In the genomic region with DNA sequence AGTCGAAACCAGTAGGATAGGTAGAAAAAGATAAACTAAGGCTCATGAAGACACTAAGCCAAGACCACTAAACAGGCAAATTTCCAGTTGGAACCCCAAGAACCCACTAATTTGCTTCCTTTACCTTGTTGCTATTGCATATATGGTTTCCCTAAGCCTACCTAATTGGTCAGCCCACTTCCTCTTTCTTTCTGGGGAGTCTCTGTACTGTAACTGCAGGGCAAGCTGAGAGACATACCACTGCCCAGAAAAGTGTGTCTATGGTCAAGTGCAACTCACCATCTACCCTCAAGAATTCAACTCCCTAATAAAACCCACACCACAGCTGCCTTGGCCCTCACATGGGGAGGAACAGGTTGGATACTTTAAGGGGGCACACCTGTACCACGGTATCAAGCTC, we compare ENCODE assay signal across 23 cellular contexts. TPM values are rescaled to one million over a fixed set of nuclear protein-coding genes. Genes with fewer than 3 reads are reported as not detected.
DNase-seq lines count a peak whose midpoint lies in the region; ATAC-seq, FAIRE-seq and TF ChIP-seq lines count a peak whose summit lies in the region.
"Had no signal": no experiment of that assay in that cellular context is flagged by ENCODE, and none has a peak within 500 bp of the region (broad histone marks: within the 10 kb centered on the region; RNA-seq: fewer than 3 reads in every experiment).

No MANE protein-coding gene starts in this region.

- intact Hi-C loops in GM12878 (cut with micrococcal nuclease; ENCODE audit: unreplicated experiment): loop anchor here (10.0 kb wide), 1 partner anchor 592 kb away; no protein-coding TSS in a partner anchor
- intact Hi-C loops in cardiac septum (cut with DNase I): no loop called here

- POLR2A ChIA-PET in GM12878 (lab: Charles Lee): no interaction called here

- ATAC-seq in GM18870 (IDR thresholded peaks at IDR 0.05; ENCODE audit: unreplicated experiment): peak; percentile 43
- ATAC-seq in GM21526 (IDR thresholded peaks at IDR 0.05; ENCODE audit: low FRiP score, unreplicated experiment): peak; percentile 64
- ATAC-seq in HG03175 (IDR thresholded peaks at IDR 0.05; ENCODE audit: unreplicated experiment): peak; percentile 78
- peak; percentile 80 for ATAC-seq in GM12878
- ATAC-seq: HCT116; stimulated activated memory B cell treated with anti-CD40 and anti-IgM and Interleukin-4, amounts not matched to agents 10 μg/mL and 1 μg/mL and 100 μg/mL, for 72 hours had no signal

- no peak for DNase-seq in GM12878 (ENCODE audit: low read depth, low spot score)
- no peak for DNase-seq in cardiac septum (ENCODE audit: low spot score)
- no peak for DNase-seq in effector CD8-positive, alpha-beta T cell (lab: John Stamatoyannopoulos, UW)
- no peak for DNase-seq in stimulated activated CD4-positive, alpha-beta T cell treated with anti-CD3 and anti-CD28 coated beads, Interleukin-15, amount 100 ng/mL, for 24 hours
- DNase-seq in HFFc6: no peak
- DNase-seq: activated CD4-positive, alpha-beta T cell treated with anti-CD3 and anti-CD28 coated beads for 48 hours; AML-193; head of caudate nucleus; naive B cell; NCI-H1930; SJCRH30; T1000 had no signal

- no peaks in the 10 kb centered on the region for H4K20me1 ChIP-seq in GM12878 (ENCODE audit: control insufficient read depth, insufficient read depth)

- CTCF ChIA-PET in GM12878 (lab: Yijun Ruan, JAX): no interaction called here

- SMC1A ChIA-PET in GM12878 (lab: Charles Lee; ENCODE audit: uncharacterized antibody, unreplicated experiment): no interaction called here

- no peak overlapping the region for H3K27ac Mint-ChIP-seq in HFFc6
- H3K27ac Mint-ChIP-seq: activated naive CD8-positive, alpha-beta T cell; naive B cell had no signal

- H3K36me3 Mint-ChIP-seq in HFFc6 (ENCODE audit: low read depth): no peaks in the 10 kb centered on the region; the same call in 1 of the 2 replicates
- H3K36me3 Mint-ChIP-seq: naive B cell had no signal

- in situ Hi-C loops in GM12878 (cut with MboI): no loop called here

- no peak overlapping the region for H3K27ac ChIP-seq in GM12878 (ENCODE audit: control insufficient read depth, insufficient read depth)
- H3K27ac ChIP-seq: esophagus muscularis mucosa, SJCRH30, tibial nerve had no signal

- H3K4me3 Mint-ChIP-seq in HFFc6: no peak overlapping the region
- H3K4me3 Mint-ChIP-seq: activated naive CD8-positive, alpha-beta T cell; naive B cell; stimulated activated memory B cell treated with anti-CD40 and anti-IgM and Interleukin-4, amounts not matched to agents 10 μg/mL and 1 μg/mL and 100 μg/mL, for 72 hours had no signal

- no peak overlapping the region for H3K4me3 ChIP-seq in GM12878
- H3K4me3 ChIP-seq: esophagus muscularis mucosa, lung, SJCRH30, tibial nerve had no signal

- no peak overlapping the region for H2AFZ ChIP-seq in GM12878 (ENCODE audit: control insufficient read depth, low read depth, low read length)

- TF ChIP-seq CTCF in GM12878 (IDR thresholded peaks at IDR 0.05 in 2 of 3, conservative IDR thresholded peaks at IDR 0.05 in 1 of 3; ENCODE audit: control insufficient read depth in 2 of 3, extremely low read depth in 1 of 3, insufficient read depth in 1 of 3, low read depth in 3 of 3, low read length in 3 of 3) (no peak), HFFc6 (IDR thresholded peaks at IDR 0.05) (no peak)

- no peak overlapping the region for H3K4me2 ChIP-seq in GM12878 (ENCODE audit: control insufficient read depth, insufficient read depth)

- no peak overlapping the region for H3K9ac ChIP-seq in GM12878 (ENCODE audit: control insufficient read depth, insufficient read depth, low read length)

- H3K4me1 Mint-ChIP-seq in HFFc6 (ENCODE audit: low read depth): no peaks in the 10 kb centered on the region

- no peaks in the 10 kb centered on the region for H3K27me3 Mint-ChIP-seq in HFFc6 (ENCODE audit: insufficient read depth)
- H3K27me3 Mint-ChIP-seq: activated naive CD8-positive, alpha-beta T cell; stimulated activated memory B cell treated with anti-CD40 and anti-IgM and Interleukin-4, amounts not matched to agents 10 μg/mL and 1 μg/mL and 100 μg/mL, for 72 hours had no signal

- H3K79me2 ChIP-seq in GM12878 (ENCODE audit: control insufficient read depth, insufficient read depth, low read length): no peaks in the 10 kb centered on the region

- no peak for TF ChIP-seq POLR2A in GM12878 (IDR thresholded peaks at IDR 0.05; ENCODE audit: low read depth, low read length)

- no peak for TF ChIP-seq EP300 in GM12878 (IDR thresholded peaks at IDR 0.05; ENCODE audit: borderline replicate concordance in 1 of 2, control insufficient read depth in 1 of 2, low read depth in 2 of 2, low read length in 2 of 2)

- no peaks in the 10 kb centered on the region for H3K4me1 ChIP-seq in GM12878 (ENCODE audit: control insufficient read depth, insufficient read depth, low read length)
- H3K4me1 ChIP-seq: esophagus muscularis mucosa, SJCRH30, tibial nerve had no signal

- BruUV-seq in GM12878 (replicated peaks; lab: Mats Ljungman, UMichigan): no TSS peak

- H3K36me3 ChIP-seq in GM12878 (ENCODE audit: control insufficient read depth in 2 of 2, insufficient read depth in 2 of 2, low read length in 1 of 2): no peaks in the 10 kb centered on the region; a peak in 1 of 4 replicates
- H3K36me3 ChIP-seq: SJCRH30 had no signal

- WGBS in GM12878 (ENCODE audit: insufficient coverage, insufficient replicate concordance, low lambda C conversion rate, missing lambda C conversion rate): 38% methylated on average over 2 of the region's 2 CpGs

- no peak for FAIRE-seq in GM12878 (lab: Jason Lieb, UNC)
- FAIRE-seq: G401.6, GM12892 had no signal

- no peaks in the 10 kb centered on the region for H3K9me3 Mint-ChIP-seq in HFFc6
- H3K9me3 Mint-ChIP-seq: stimulated activated memory B cell treated with anti-CD40 and anti-IgM and Interleukin-4, amounts not matched to agents 10 μg/mL and 1 μg/mL and 100 μg/mL, for 72 hours had no signal

- H3K9me3 ChIP-seq in GM12878 (replicated peaks; ENCODE audit: control insufficient read depth, insufficient read depth, low read length): no peaks in the 10 kb centered on the region
- H3K9me3 ChIP-seq: esophagus muscularis mucosa, SJCRH30, tibial nerve had no signal

- TF ChIP-seq RAD21 in GM12878 (IDR thresholded peaks at IDR 0.05; ENCODE audit: insufficient read depth, low read depth, low read length): no peak

- H3K27me3 ChIP-seq in GM12878 (replicated peaks in 1 of 2; ENCODE audit: control insufficient read depth in 2 of 2, insufficient read depth in 2 of 2, low read length in 1 of 2): no peaks in the 10 kb centered on the region
- H3K27me3 ChIP-seq: esophagus muscularis mucosa, SJCRH30, tibial nerve had no signal

- RAD21 ChIA-PET in GM12878 (lab: Charles Lee; ENCODE audit: unreplicated experiment): no interaction called here

TF ChIP-seq in GM12878, 131 proteins besides CTCF, POLR2A, EP300 and RAD21 (continues in another document):
- TF ChIP-seq RAD51 (IDR thresholded peaks at IDR 0.05): no peak
- peak; percentile 90 for TF ChIP-seq SPI1 (IDR thresholded peaks at IDR 0.05; ENCODE audit: borderline replicate concordance, insufficient read depth, low read depth, low read length)
- TF ChIP-seq, protein P1, sequence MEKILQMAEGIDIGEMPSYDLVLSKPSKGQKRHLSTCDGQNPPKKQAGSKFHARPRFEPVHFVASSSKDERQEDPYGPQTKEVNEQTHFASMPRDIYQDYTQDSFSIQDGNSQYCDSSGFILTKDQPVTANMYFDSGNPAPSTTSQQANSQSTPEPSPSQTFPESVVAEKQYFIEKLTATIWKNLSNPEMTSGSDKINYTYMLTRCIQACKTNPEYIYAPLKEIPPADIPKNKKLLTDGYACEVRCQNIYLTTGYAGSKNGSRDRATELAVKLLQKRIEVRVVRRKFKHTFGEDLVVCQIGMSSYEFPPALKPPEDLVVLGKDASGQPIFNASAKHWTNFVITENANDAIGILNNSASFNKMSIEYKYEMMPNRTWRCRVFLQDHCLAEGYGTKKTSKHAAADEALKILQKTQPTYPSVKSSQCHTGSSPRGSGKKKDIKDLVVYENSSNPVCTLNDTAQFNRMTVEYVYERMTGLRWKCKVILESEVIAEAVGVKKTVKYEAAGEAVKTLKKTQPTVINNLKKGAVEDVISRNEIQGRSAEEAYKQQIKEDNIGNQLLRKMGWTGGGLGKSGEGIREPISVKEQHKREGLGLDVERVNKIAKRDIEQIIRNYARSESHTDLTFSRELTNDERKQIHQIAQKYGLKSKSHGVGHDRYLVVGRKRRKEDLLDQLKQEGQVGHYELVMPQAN (conservative IDR thresholded peaks at IDR 0.05): no peak
- TF ChIP-seq SMAD5 (IDR thresholded peaks at IDR 0.05; ENCODE audit: low read depth): no peak
- TF ChIP-seq NFYA (IDR thresholded peaks at IDR 0.05; ENCODE audit: borderline replicate concordance, low read depth, low read length): no peak
- TF ChIP-seq PAX5 (IDR thresholded peaks at IDR 0.05; ENCODE audit: borderline replicate concordance, low read depth, low read length): peak; percentile 86
- TF ChIP-seq MTA3 (IDR thresholded peaks at IDR 0.05; ENCODE audit: borderline replicate concordance, low read length): no peak
- no peak for TF ChIP-seq TARDBP (IDR thresholded peaks at IDR 0.05; ENCODE audit: borderline replicate concordance)

RNA-seq across cellular contexts. Expression of a gene that starts 28.6 kb away (rescaled TPM):
- total RNA-seq in GM12878 (2013; cell fraction: nucleolus; rRNA removed): 62.3 and 67.5 TPM in 2 replicates
- total RNA-seq in GM12878 (2014; rRNA removed): 48.2 and 51.2 TPM in 2 replicates
- 23.8 and 26.8 TPM in 2 replicates for total RNA-seq in GM12878 (2014; rRNA removed; fragmentation: Illumina TruSeq; extraction: Trizol)
- total RNA-seq in GM12878 (2021): 51.3 and 52.2 TPM in 2 replicates
- 29.8 TPM for polyA plus RNA-seq in GM12878 (2011; ENCODE audit: low read depth)
- polyA plus RNA-seq in GM12878 (2011; rRNA removed): 59.3 and 79.1 TPM in 2 replicates
- 80.0 and 90.9 TPM in 2 replicates for polyA plus RNA-seq in GM12878 (2011; cell fraction: cytosol; rRNA removed)
- polyA plus RNA-seq in GM12878 (2011; cell fraction: nucleus; rRNA removed): 52.3 and 66.6 TPM in 2 replicates
- 41.1 and 45.9 TPM in 2 replicates for polyA plus RNA-seq in GM12878 (2012)
- 53.1 and 63.4 TPM in 2 replicates for polyA plus RNA-seq in GM12878 (2014; fragmentation: Illumina TruSeq; extraction: Trizol)
- polyA plus RNA-seq in GM12878 (2014; fragmentation: Nextera tagmentation; extraction: Ambion mirVana): 1 to 10 TPM; 6.1 to 9.6 TPM
- 47.2 and 52.4 TPM in 2 replicates for polyA plus RNA-seq in GM12878 (2014; rRNA removed)
- 10 to 100 TPM; 62.4 to 66.6 TPM for polyA plus RNA-seq in GM12878 (2016; fragmentation: Nextera tagmentation; extraction: Ambion mirVana)
- 76.7 and 84.8 TPM in 2 replicates for polyA minus RNA-seq in GM12878 (2011; rRNA and poly(A)+ RNA removed)
- polyA minus RNA-seq in GM12878 (2011; cell fraction: cytosol; rRNA and poly(A)+ RNA removed): 32.3 and 35.1 TPM in 2 replicates
- polyA minus RNA-seq in GM12878 (2011; cell fraction: nucleus; rRNA and poly(A)+ RNA removed): 29.0 and 36.7 TPM in 2 replicates
- total RNA-seq in cardiac septum: 87.6 TPM
- total RNA-seq in HFFc6 (2021; fragmentation: NEBNext Ultra II Directional; extraction: Animal tissue kit (Norgen Biotek cat#: 25700)): 10 to 100 TPM; 38.4 to 70.9 (median 55.1) TPM
